ENCODE assay signal across 9 cellular contexts in the genomic region with DNA sequence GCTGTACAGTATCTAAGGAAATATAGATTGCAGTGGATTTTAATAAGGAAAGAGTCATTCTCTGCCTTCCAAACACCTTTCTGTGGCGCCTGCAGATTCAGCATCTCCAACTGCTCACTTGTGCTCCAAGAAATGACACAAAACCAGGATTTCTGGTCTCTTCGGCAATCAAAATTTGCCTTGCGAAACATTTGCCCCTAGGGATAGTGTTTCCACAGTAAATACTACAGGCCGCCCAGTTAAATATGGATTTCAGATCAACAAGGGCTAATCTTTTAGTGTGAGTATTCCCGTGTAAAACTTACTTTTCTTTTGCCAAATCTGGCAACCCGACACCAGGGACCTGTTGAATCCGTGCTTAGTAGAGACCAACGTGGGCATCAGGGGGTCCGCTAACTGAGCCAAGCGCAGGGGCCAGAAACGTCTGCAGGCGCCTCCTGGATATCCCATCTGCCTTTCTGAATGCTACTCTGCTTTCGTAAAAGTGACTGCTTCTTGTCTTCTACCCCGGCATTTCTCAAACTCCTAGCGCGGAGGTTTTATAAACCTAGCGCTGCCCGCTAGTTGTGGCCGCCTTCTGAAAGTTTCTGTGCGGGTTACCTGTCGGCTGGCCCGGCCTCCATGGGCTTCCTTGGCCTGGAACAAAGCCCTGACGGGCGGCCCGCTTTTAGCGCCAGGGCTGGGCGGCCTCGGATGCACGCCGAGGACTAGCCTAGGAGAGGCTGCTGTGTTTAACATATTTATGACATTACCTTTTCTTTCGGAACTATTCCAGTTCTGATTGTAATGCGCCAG. TPM values are rescaled to one million over a fixed set of nuclear protein-coding genes. Genes with fewer than 3 reads are reported as not detected.
A peak's percentile ranks its signal among the peaks of the same experiment; 100 is the strongest.
DNase-seq lines count a peak whose midpoint lies in the region; ATAC-seq and TF ChIP-seq lines count a peak whose summit lies in the region.
"Had no signal": no experiment of that assay in that cellular context is flagged by ENCODE, and none has a peak within 500 bp of the region (broad histone marks: within the 10 kb centered on the region; RNA-seq: fewer than 3 reads in every experiment).

No MANE protein-coding gene starts in this region.

- CTCF ChIA-PET in RWPE1 (lab: Yijun Ruan, JAX): no interaction called here

- H2AK5ac ChIP-seq in neuronal stem cell (ENCODE audit: low read depth, low read length): peak overlapping the region; percentile 21

- no peak overlapping the region for H4K91ac ChIP-seq in neuronal stem cell (ENCODE audit: low read depth, low read length, poor library complexity)

- no peak overlapping the region for H3K18ac ChIP-seq in neuronal stem cell (ENCODE audit: low read length)

- H3K27ac ChIP-seq in RWPE1 (peak overlapping the region; percentile 98), neuronal stem cell (replicated peaks; ENCODE audit: low read length) (no peak overlapping the region)
- H3K27ac ChIP-seq: VCaP had no signal

- H3K9me3 ChIP-seq in neuronal stem cell (replicated peaks in 1 of 2; ENCODE audit: control insufficient read depth in 2 of 2, insufficient read depth in 1 of 2, low read depth in 1 of 2, low read length in 2 of 2): peaks cover 7 to 26% of the 10 kb centered on the region in 2 donors

- no peak for ATAC-seq in GM21717 (IDR thresholded peaks at IDR 0.05; ENCODE audit: unreplicated experiment)
- no peak for ATAC-seq in GM18505 (IDR thresholded peaks at IDR 0.05; ENCODE audit: unreplicated experiment)

- WGBS in neuronal stem cell (ENCODE audit: extremely low coverage in 2 of 2, insufficient read length in 2 of 2, insufficient replicate concordance in 1 of 2), 2 donors: no CpG with 5 or more reads among the region's 32 CpGs

- H2BK15ac ChIP-seq in neuronal stem cell (ENCODE audit: low read length): no peak overlapping the region

- H3K23ac ChIP-seq in neuronal stem cell (ENCODE audit: low read depth, low read length, poor library complexity): no peak overlapping the region

- H3K4ac ChIP-seq in neuronal stem cell (ENCODE audit: low read length): no peak overlapping the region

- peaks cover 2 to 20% of the 10 kb centered on the region in 2 donors for H3K4me1 ChIP-seq in neuronal stem cell (ENCODE audit: control insufficient read depth in 2 of 2, insufficient read depth in 1 of 2, low read depth in 1 of 2, low read length in 2 of 2)

- H2BK120ac ChIP-seq in neuronal stem cell (ENCODE audit: low read depth, low read length): no peak overlapping the region

- no peak overlapping the region for H2BK5ac ChIP-seq in neuronal stem cell (ENCODE audit: low read length)

- POLR2A ChIA-PET in RWPE1 (lab: Yijun Ruan, JAX; ENCODE audit: low non-redundant PET): no interaction called here

- peak overlapping the region; percentile 99 for H2AFZ ChIP-seq in neuronal stem cell (ENCODE audit: low read length)

- no peaks in the 10 kb centered on the region for H3K36me3 ChIP-seq in neuronal stem cell (replicated peaks in 1 of 2; ENCODE audit: control insufficient read depth in 2 of 2, insufficient read depth in 2 of 2, low read length in 2 of 2)

- no peak overlapping the region for H4K8ac ChIP-seq in neuronal stem cell (ENCODE audit: low read depth, low read length)

- no peak overlapping the region for H3K9ac ChIP-seq in neuronal stem cell (ENCODE audit: low read depth, low read length, poor library complexity)

- H3K4me3 ChIP-seq in epithelial cell of proximal tubule (ENCODE audit: low read depth, low read length) (peak overlapping the region; percentile 67), neuronal stem cell (ENCODE audit: low read length in 2 of 2) (no peak overlapping the region)

- no peak overlapping the region for H3K14ac ChIP-seq in neuronal stem cell (ENCODE audit: low read length)

- DNase-seq in CD1c-positive myeloid dendritic cell (ENCODE audit: extremely low spot score) (peak; percentile 2), RWPE1 (ENCODE audit: low spot score) (no peak), epithelial cell of proximal tubule (ENCODE audit: low read depth) (no peak), neuronal stem cell (ENCODE audit: low spot score) (no peak), NCI-H526 treated with DMSO at 0.1 percent for 48 hours (lab: John Stamatoyannopoulos, UW) (no peak), COLO829 (ENCODE audit: low spot score) (no peak)

- no peak for TF ChIP-seq CTCF in RWPE1 (conservative IDR thresholded peaks at IDR 0.05; ENCODE audit: low read depth)
- TF ChIP-seq CTCF in epithelial cell of proximal tubule (conservative IDR thresholded peaks at IDR 0.05; ENCODE audit: low read depth, low read length): no peak

- H2BK12ac ChIP-seq in neuronal stem cell (ENCODE audit: low read length): no peak overlapping the region

- no peaks in the 10 kb centered on the region for H3K79me1 ChIP-seq in neuronal stem cell (ENCODE audit: low read depth, low read length)

- no peak for TF ChIP-seq POLR2A in GM18505 (IDR thresholded peaks at IDR 0.05; ENCODE audit: borderline replicate concordance, extremely low read depth, insufficient read depth, insufficient read length)

- peaks cover 24 to 48% (median 45%) of the 10 kb centered on the region in 3 experiments for H3K27me3 ChIP-seq in neuronal stem cell (ENCODE audit: control insufficient read depth in 3 of 3, insufficient read depth in 3 of 3, low read depth in 1 of 3, low read length in 3 of 3)

- H3K4me2 ChIP-seq in neuronal stem cell (ENCODE audit: insufficient read depth, low read length, poor library complexity, severe bottlenecking): peak overlapping the region; percentile 54

RNA-seq across cellular contexts. Expression of a gene that starts 2.5 kb away (rescaled TPM):
- 5.4 and 17.5 TPM in 2 replicates for total RNA-seq in epithelial cell of proximal tubule
- polyA plus RNA-seq in neuronal stem cell (2013, experiment 1 of 2): 0.31 TPM
- polyA plus RNA-seq in neuronal stem cell (2013, experiment 2 of 2): 0.28 TPM
